8 cellular contexts compared by ENCODE assay signal in genomic region chr12:26833692-26834168, GRCh38. TPM values are rescaled to one million over a fixed set of nuclear protein-coding genes. Genes with fewer than 3 reads are reported as not detected.
DNase-seq lines count a peak whose midpoint lies in the region; ATAC-seq and TF ChIP-seq lines count a peak whose summit lies in the region.

No MANE protein-coding gene starts in this region.

- H3K4me1 ChIP-seq in CD4-positive, CD25-positive, alpha-beta regulatory T cell (ENCODE audit: control insufficient read depth, insufficient read depth, low read length, poor library complexity, severe bottlenecking) = peaks cover 26% of the 10 kb centered on the region
- no peaks in the 10 kb centered on the region for H3K4me1 ChIP-seq in GM23248 (ENCODE audit: insufficient read depth)
- H3K4me1 ChIP-seq in PC-3 (ENCODE audit: insufficient read depth, low read length) = peaks cover 6% of the 10 kb centered on the region; the same call in 1 of the 2 replicates

- H3K36me3 Mint-ChIP-seq in CD4-positive, CD25-positive, alpha-beta regulatory T cell = no peaks in the 10 kb centered on the region

- H3K27me3 Mint-ChIP-seq in CD4-positive, CD25-positive, alpha-beta regulatory T cell = no peaks in the 10 kb centered on the region

- H3K27me3 ChIP-seq in CD4-positive, CD25-positive, alpha-beta regulatory T cell (ENCODE audit: control insufficient read depth, insufficient read depth, low read length) = no peaks in the 10 kb centered on the region
- H3K27me3 ChIP-seq in GM23248 (replicated peaks; ENCODE audit: insufficient read depth) = no peaks in the 10 kb centered on the region
- H3K27me3 ChIP-seq in PC-3 (ENCODE audit: low read length) = no peaks in the 10 kb centered on the region

- intact Hi-C loops in PC-3 (cut with micrococcal nuclease) = loop anchor here (2.0 to 5.0 kb wide), 3 partner anchors 43 to 111 kb away; no protein-coding TSS in a partner anchor

- H3K4me2 ChIP-seq in GM23248 (ENCODE audit: unreplicated experiment) (peak overlapping the region; percentile 85), PC-3 (ENCODE audit: low read length) (peak overlapping the region; percentile 94)

- H2AFZ ChIP-seq in GM23248 (peak overlapping the region; percentile 85), PC-3 (ENCODE audit: low read length) (peak overlapping the region; percentile 85)

- CTCF ChIA-PET in PC-3 (lab: Charles Lee) = interaction anchor here (0.6 to 1.2 kb wide), 4 partner anchors 12 to 51 kb away, joined by 3 to 5 read pairs (median 4); no protein-coding TSS in a partner anchor

- H3K9me2 ChIP-seq in GM23248 (ENCODE audit: insufficient read depth) (no peaks in the 10 kb centered on the region), PC-3 (replicated peaks; ENCODE audit: low read length) (no peaks in the 10 kb centered on the region)

- no peaks in the 10 kb centered on the region for H3K9me3 ChIP-seq in CD4-positive, CD25-positive, alpha-beta regulatory T cell (ENCODE audit: control insufficient read depth in 2 of 2, low read length in 2 of 2)
- H3K9me3 ChIP-seq in GM23248 (ENCODE audit: low read depth) (no peaks in the 10 kb centered on the region), PC-3 (ENCODE audit: low read length) (no peaks in the 10 kb centered on the region)

- no peaks in the 10 kb centered on the region for H3K36me3 ChIP-seq in CD4-positive, CD25-positive, alpha-beta regulatory T cell (ENCODE audit: control insufficient read depth, insufficient read depth, low read length)
- H3K36me3 ChIP-seq in GM23248 (ENCODE audit: low read depth) = no peaks in the 10 kb centered on the region
- H3K36me3 ChIP-seq in PC-3 (ENCODE audit: low read depth, low read length) = no peaks in the 10 kb centered on the region

- H3K27ac ChIP-seq in CD4-positive, CD25-positive, alpha-beta regulatory T cell (ENCODE audit: insufficient read depth, low read length, poor library complexity, severe bottlenecking) = peak overlapping the region; percentile 92
- H3K27ac ChIP-seq in GM23248 (no peak overlapping the region), PC-3 (ENCODE audit: low read length) (no peak overlapping the region)

- 9 to 11% methylated on average over 23 of the region's 23 CpGs for WGBS in GM23248 (ENCODE audit: low coverage in 1 of 2, low lambda C conversion rate in 2 of 2, missing lambda C conversion rate in 2 of 2), 2 experiments

- in situ Hi-C loops in GM23248 (cut with MboI) = no loop called here

- H3K9me3 Mint-ChIP-seq in CD4-positive, CD25-positive, alpha-beta regulatory T cell = no peaks in the 10 kb centered on the region

- H3K27ac Mint-ChIP-seq in CD4-positive, CD25-positive, alpha-beta regulatory T cell = peak overlapping the region; percentile 14 to 97 (median 58)

- no peak for ATAC-seq in CD4-positive, CD25-positive, alpha-beta regulatory T cell (ENCODE audit: low read depth in 2 of 2)
- ATAC-seq in PC-3 (peak; percentile 3; the same call in 1 of the 2 replicates), HG02884 (IDR thresholded peaks at IDR 0.05; ENCODE audit: unreplicated experiment) (no peak), GM21825 (IDR thresholded peaks at IDR 0.05; ENCODE audit: unreplicated experiment) (no peak)

- no peaks in the 10 kb centered on the region for H4K20me1 ChIP-seq in GM23248 (ENCODE audit: insufficient read depth)
- no peaks in the 10 kb centered on the region for H4K20me1 ChIP-seq in PC-3 (ENCODE audit: low read length)

- DNase-seq in CD4-positive, CD25-positive, alpha-beta regulatory T cell = peak; percentile 13 to 73 (median 37)
- DNase-seq in GM23248 = peak; percentile 52
- peak; percentile 34 for DNase-seq in PC-3
- DNase-seq in amniotic epithelial cell (ENCODE audit: low read depth) = peak; percentile 82
- DNase-seq in iPS DF 4.7 (ENCODE audit: extremely low read depth, low spot score) = peak; percentile 72
- no peak for DNase-seq in skeletal muscle cell (ENCODE audit: low read depth)

- H3K9ac ChIP-seq in GM23248 = peak overlapping the region; percentile 49
- H3K9ac ChIP-seq in PC-3 (ENCODE audit: low read length) = peak overlapping the region; percentile 32; the same call in 1 of the 2 replicates

- H3K4me1 Mint-ChIP-seq in CD4-positive, CD25-positive, alpha-beta regulatory T cell = peaks cover 26 to 41% (median 35%) of the 10 kb centered on the region in 4 donors

- H3F3A ChIP-seq in GM23248 (ENCODE audit: insufficient read depth) = no peaks in the 10 kb centered on the region
- no peaks in the 10 kb centered on the region for H3F3A ChIP-seq in PC-3 (ENCODE audit: low read length, unreplicated experiment)

- peak overlapping the region; percentile 90 for H3K4me3 ChIP-seq in CD4-positive, CD25-positive, alpha-beta regulatory T cell (ENCODE audit: low read depth, low read length)
- H3K4me3 ChIP-seq in GM23248 (peak overlapping the region; percentile 89), PC-3 (ENCODE audit: low read length) (peak overlapping the region; percentile 81), skeletal muscle cell (ENCODE audit: low read depth, low read length) (peak overlapping the region; percentile 81)

- POLR2A ChIA-PET in PC-3 (lab: Charles Lee; ENCODE audit: unreplicated experiment) = interaction anchor here (0.6 kb wide), 1 partner anchor 64 kb away, joined by 4 read pairs; no protein-coding TSS in a partner anchor

- no peak for TF ChIP-seq CTCF in PC-3 (conservative IDR thresholded peaks at IDR 0.05; ENCODE audit: low read depth, low read length)

- BruUV-seq in PC-3 (replicated peaks; lab: Mats Ljungman, UMichigan) = no TSS peak

- H3K79me2 ChIP-seq in GM23248 (ENCODE audit: insufficient read depth) (peaks cover 26% of the 10 kb centered on the region), PC-3 (ENCODE audit: low read length) (0 out of 2 replicates have a peak, but pooled peaks cover 6% of the 10 kb centered on the region)

- peak overlapping the region; percentile 88 to 97 (median 94) for H3K4me3 Mint-ChIP-seq in CD4-positive, CD25-positive, alpha-beta regulatory T cell

RNA-seq across cellular contexts. Expression of gene ITPR2, which starts 0.7 kb away (rescaled TPM):
- 54.1 TPM for total RNA-seq in CD4-positive, CD25-positive, alpha-beta regulatory T cell
- polyA plus RNA-seq in CD4-positive, CD25-positive, alpha-beta regulatory T cell = 10 to 100 TPM in 3 of 4 donors, 1 to 10 TPM in 1; 9.9 to 15.8 (median 11.3) TPM
- total RNA-seq in GM23248 (2014; rRNA removed; shearing (Covaris generic)) = 9.1 and 9.2 TPM in 2 replicates
- 3.6 and 5.0 TPM in 2 replicates for polyA plus RNA-seq in GM23248 (2016; fragmentation: Nextera tagmentation; extraction: Ambion mirVana)
- 4.0 and 10.2 TPM in 2 replicates for total RNA-seq in PC-3 (2014; rRNA removed)
